ENCODE assay signal across 14 cellular contexts in the genomic region with DNA sequence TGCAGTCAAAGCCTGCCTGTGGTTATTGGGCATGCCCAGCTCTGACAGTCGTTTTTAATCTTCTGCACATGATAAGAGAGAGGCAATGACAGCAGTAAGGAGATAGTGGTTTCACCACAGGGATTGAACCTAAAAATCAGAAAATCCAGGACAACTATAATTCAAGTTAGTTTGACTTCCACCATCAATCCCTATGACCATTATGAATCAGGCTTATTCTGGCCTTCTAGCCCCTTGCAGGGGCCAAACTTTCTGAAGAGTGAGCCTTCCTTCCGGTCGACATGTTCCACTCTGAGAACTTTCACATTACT.
"Had no signal": no experiment of that assay in that cellular context is flagged by ENCODE, and none has a peak within 500 bp of the region (broad histone marks: within the 10 kb centered on the region; RNA-seq: fewer than 3 reads in every experiment).

No MANE protein-coding gene starts in this region.

- H3K4me1 Mint-ChIP-seq: activated B cell treated with CpG ODN at 0.5 μM for 24 hours; activated CD4-positive, alpha-beta T cell treated with anti-CD3 and anti-CD28 coated beads, Interleukin-2, amount 10 ng/mL, durations not matched to agents 7 days and 5 days; activated naive CD4-positive, alpha-beta T cell treated with anti-CD3 and anti-CD28 coated beads, Interleukin-2, amount 10 ng/mL, durations not matched to agents 7 days and 5 days; activated T-helper 17 cell treated with anti-CD3 and anti-CD28 coated beads, Interleukin-2, amount 50 U/mL, for 72 hours; naive thymus-derived CD8-positive, alpha-beta T cell; stimulated activated naive CD8-positive, alpha-beta T cell treated with anti-CD3 and anti-CD28 coated beads, Interleukin-15, amount 100 ng/mL, for 72 hours; T-helper 17 cell had no signal

- H3K27me3 Mint-ChIP-seq: activated B cell treated with CpG ODN at 0.5 μM for 24 hours; activated CD4-positive, alpha-beta T cell treated with anti-CD3 and anti-CD28 coated beads, Interleukin-2, amount 10 ng/mL, durations not matched to agents 7 days and 5 days; activated naive CD4-positive, alpha-beta T cell treated with anti-CD3 and anti-CD28 coated beads, Interleukin-2, amount 10 ng/mL, durations not matched to agents 7 days and 5 days; activated T-helper 17 cell treated with anti-CD3 and anti-CD28 coated beads, Interleukin-2, amount 50 U/mL, for 72 hours; naive thymus-derived CD8-positive, alpha-beta T cell; stimulated activated naive CD8-positive, alpha-beta T cell treated with anti-CD3 and anti-CD28 coated beads, Interleukin-15, amount 100 ng/mL, for 72 hours; T-helper 17 cell had no signal

- ATAC-seq: activated T-helper 17 cell treated with anti-CD3 and anti-CD28 coated beads, Interleukin-2, amount 50 U/mL, for 72 hours; body of pancreas; left cardiac atrium; lower lobe of right lung; naive thymus-derived CD8-positive, alpha-beta T cell; stimulated activated naive CD8-positive, alpha-beta T cell treated with anti-CD3 and anti-CD28 coated beads, Interleukin-15, amount 100 ng/mL, for 72 hours; T-helper 17 cell had no signal

- H3K9me3 Mint-ChIP-seq: activated CD4-positive, alpha-beta T cell treated with anti-CD3 and anti-CD28 coated beads, Interleukin-2, amount 10 ng/mL, durations not matched to agents 7 days and 5 days had no signal

- DNase-seq: activated B cell treated with CpG ODN at 0.5 μM for 24 hours; activated CD4-positive, alpha-beta T cell treated with anti-CD3 and anti-CD28 coated beads, Interleukin-2, amount 10 ng/mL, durations not matched to agents 7 days and 5 days; activated naive CD4-positive, alpha-beta T cell treated with anti-CD3 and anti-CD28 coated beads, Interleukin-2, amount 10 ng/mL, durations not matched to agents 7 days and 5 days; activated T-cell treated with anti-CD3 and anti-CD28 coated beads for 4 hours; erythroblast; left cardiac atrium; lower lobe of right lung; naive thymus-derived CD8-positive, alpha-beta T cell; stimulated activated CD4-positive, alpha-beta T cell treated with anti-CD3 and anti-CD28 coated beads, Interleukin-4, amount 100 ng/mL, for 4 hours; stimulated activated naive CD8-positive, alpha-beta T cell treated with anti-CD3 and anti-CD28 coated beads, Interleukin-15, amount 100 ng/mL, for 72 hours; T-helper 17 cell; testis had no signal

- H3K27ac Mint-ChIP-seq: activated B cell treated with CpG ODN at 0.5 μM for 24 hours; activated CD4-positive, alpha-beta T cell treated with anti-CD3 and anti-CD28 coated beads, Interleukin-2, amount 10 ng/mL, durations not matched to agents 7 days and 5 days; activated naive CD4-positive, alpha-beta T cell treated with anti-CD3 and anti-CD28 coated beads, Interleukin-2, amount 10 ng/mL, durations not matched to agents 7 days and 5 days; activated T-helper 17 cell treated with anti-CD3 and anti-CD28 coated beads, Interleukin-2, amount 50 U/mL, for 72 hours; naive thymus-derived CD8-positive, alpha-beta T cell; stimulated activated naive CD8-positive, alpha-beta T cell treated with anti-CD3 and anti-CD28 coated beads, Interleukin-15, amount 100 ng/mL, for 72 hours; T-helper 17 cell had no signal

- H3K36me3 Mint-ChIP-seq: activated naive CD4-positive, alpha-beta T cell treated with anti-CD3 and anti-CD28 coated beads, Interleukin-2, amount 10 ng/mL, durations not matched to agents 7 days and 5 days; naive thymus-derived CD8-positive, alpha-beta T cell had no signal

- H3K4me3 Mint-ChIP-seq: activated B cell treated with CpG ODN at 0.5 μM for 24 hours; activated CD4-positive, alpha-beta T cell treated with anti-CD3 and anti-CD28 coated beads, Interleukin-2, amount 10 ng/mL, durations not matched to agents 7 days and 5 days; activated naive CD4-positive, alpha-beta T cell treated with anti-CD3 and anti-CD28 coated beads, Interleukin-2, amount 10 ng/mL, durations not matched to agents 7 days and 5 days; activated T-helper 17 cell treated with anti-CD3 and anti-CD28 coated beads, Interleukin-2, amount 50 U/mL, for 72 hours; naive thymus-derived CD8-positive, alpha-beta T cell; stimulated activated naive CD8-positive, alpha-beta T cell treated with anti-CD3 and anti-CD28 coated beads, Interleukin-15, amount 100 ng/mL, for 72 hours; T-helper 17 cell had no signal
